19 cellular contexts compared by ENCODE assay signal in the genomic region with DNA sequence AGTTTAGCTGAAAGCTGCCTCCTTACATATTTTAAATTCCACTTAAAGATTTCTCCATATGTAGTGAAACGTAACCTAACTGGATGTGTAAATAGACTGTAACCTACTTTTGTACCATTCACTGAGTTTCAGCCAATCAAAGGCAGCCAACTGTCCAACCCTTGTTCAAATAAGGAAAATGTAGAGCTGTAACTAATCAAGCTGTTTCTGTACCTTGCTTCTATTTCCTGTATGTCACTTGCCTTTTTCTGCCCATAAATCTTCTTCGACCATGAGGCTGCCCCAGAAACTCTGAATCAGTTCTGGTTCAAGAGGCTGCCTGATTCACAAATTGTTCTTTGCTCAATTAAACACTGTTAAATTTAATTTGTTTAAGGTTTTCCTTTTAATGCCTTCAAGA. TPM values are rescaled to one million over a fixed set of nuclear protein-coding genes. Genes with fewer than 3 reads are reported as not detected.
DNase-seq lines count a peak whose midpoint lies in the region; ATAC-seq and TF ChIP-seq lines count a peak whose summit lies in the region.
"Had no signal": no experiment of that assay in that cellular context is flagged by ENCODE, and none has a peak within 500 bp of the region (broad histone marks: within the 10 kb centered on the region; RNA-seq: fewer than 3 reads in every experiment).

No MANE protein-coding gene starts in this region.

- intact Hi-C loops in Caco-2 (cut with micrococcal nuclease; ENCODE audit: unreplicated experiment) (no loop called here), body of pancreas (cut with DNase I) (no loop called here)

- no peak overlapping the region for H3K4me3 ChIP-seq in Caco-2 (ENCODE audit: low read depth, low read length)
- H3K4me3 ChIP-seq in body of pancreas, result no peak overlapping the region
- H3K4me3 ChIP-seq in mucosa of rectum (ENCODE audit: low read length in 2 of 2), result peak overlapping the region in 1 of 2 donors; percentile 14
- H3K4me3 ChIP-seq in mesenchymal stem cell (ENCODE audit: insufficient read depth in 1 of 2, low read depth in 1 of 2, low read length in 2 of 2), result no peak overlapping the region
- H3K4me3 ChIP-seq: Peyer's patch, psoas muscle, thyroid gland had no signal

- TF ChIP-seq CTCF in Caco-2 (IDR thresholded peaks at IDR 0.05; ENCODE audit: insufficient read depth in 1 of 2, low read depth in 1 of 2, low read length in 1 of 2, severe bottlenecking in 1 of 2, unreplicated experiment in 1 of 2), result no peak
- TF ChIP-seq CTCF in body of pancreas (IDR thresholded peaks at IDR 0.05), result no peak

- TF ChIP-seq POLR2A in body of pancreas (IDR thresholded peaks at IDR 0.05), result no peak

- H3K4ac ChIP-seq in mesenchymal stem cell (ENCODE audit: low read depth in 1 of 2, low read length in 2 of 2), result no peak overlapping the region

- peak; percentile 76 for ATAC-seq in body of pancreas
- ATAC-seq: activated CD4-positive, alpha-beta T cell treated with anti-CD3 and anti-CD28 coated beads for 36 hours; psoas muscle had no signal

- no peak overlapping the region for H3K4me2 ChIP-seq in mesenchymal stem cell (ENCODE audit: low read length, poor library complexity, severe bottlenecking)

- no peak overlapping the region for H3K23ac ChIP-seq in mesenchymal stem cell (ENCODE audit: low read length in 2 of 2)

- POLR2A ChIA-PET in Caco-2 (lab: Charles Lee), result interaction anchor here (0.6 kb wide), 2 partner anchors 170 to 1076 kb away, joined by 3 to 4 read pairs; no protein-coding TSS in a partner anchor

- H3K27ac Mint-ChIP-seq in Caco-2 (ENCODE audit: unreplicated experiment), result no peak overlapping the region
- H3K27ac Mint-ChIP-seq in T-helper 2 cell treated with Interferon-gamma antibody and Interleukin-4, amounts not matched to agents 5 μg/mL and 100 μg/mL, for 36 hours, result no peak overlapping the region
- H3K27ac Mint-ChIP-seq: activated CD4-positive, alpha-beta T cell treated with anti-CD3 and anti-CD28 coated beads for 36 hours; T-helper 1 cell treated with Interleukin-12 subunit alpha and Interleukin-12 subunit beta and Interleukin-4 antibody, amounts not matched to agents 30 μg/mL and 1 μg/mL, for 36 hours had no signal

- no peaks in the 10 kb centered on the region for H3K9me3 ChIP-seq in Caco-2
- H3K9me3 ChIP-seq in body of pancreas, result no peaks in the 10 kb centered on the region
- H3K9me3 ChIP-seq in mucosa of rectum (ENCODE audit: control insufficient read depth in 2 of 2, low read length in 2 of 2), result no peaks in the 10 kb centered on the region
- H3K9me3 ChIP-seq in mesenchymal stem cell (ENCODE audit: control insufficient read depth, low read length), result no peaks in the 10 kb centered on the region
- H3K9me3 ChIP-seq: Peyer's patch, psoas muscle, thyroid gland had no signal

- no peaks in the 10 kb centered on the region for H3K79me1 ChIP-seq in mesenchymal stem cell (replicated peaks; ENCODE audit: low read length, poor library complexity, severe bottlenecking)

- peak overlapping the region in 1 of 2 donors; percentile 13 for H3K9ac ChIP-seq in mucosa of rectum (ENCODE audit: low read depth in 1 of 2, low read length in 2 of 2)
- H3K9ac ChIP-seq in mesenchymal stem cell (ENCODE audit: low read length), result no peak overlapping the region

- H2BK5ac ChIP-seq in mesenchymal stem cell (ENCODE audit: low read depth, low read length, poor library complexity, severe bottlenecking), result no peak overlapping the region

- CTCF ChIA-PET in Caco-2 (lab: Charles Lee), result interaction anchor here (0.6 to 2.0 kb wide), 2 partner anchors 56 to 108 kb away, joined by 3 to 21 read pairs; no protein-coding TSS in a partner anchor

- 42 to 58% methylated on average over 2 of the region's 2 CpGs for whole genome bisulfite sequencing in body of pancreas, 2 donors
- WGBS in mesenchymal stem cell, result 51% methylated on average over 2 of the region's 2 CpGs

- no peak overlapping the region for H3K18ac ChIP-seq in mesenchymal stem cell (ENCODE audit: low read depth in 1 of 2, low read length in 2 of 2)

- H3K9me3 Mint-ChIP-seq in Caco-2 (ENCODE audit: unreplicated experiment), result no peaks in the 10 kb centered on the region
- no peaks in the 10 kb centered on the region for H3K9me3 Mint-ChIP-seq in T-helper 2 cell treated with Interferon-gamma antibody and Interleukin-4, amounts not matched to agents 5 μg/mL and 100 μg/mL, for 36 hours
- H3K9me3 Mint-ChIP-seq: T-helper 1 cell treated with Interleukin-12 subunit alpha and Interleukin-12 subunit beta and Interleukin-4 antibody, amounts not matched to agents 30 μg/mL and 1 μg/mL, for 36 hours had no signal

- no peak overlapping the region for H3K14ac ChIP-seq in mesenchymal stem cell (ENCODE audit: low read length in 2 of 2)

- no peak overlapping the region for H2BK15ac ChIP-seq in mesenchymal stem cell (ENCODE audit: low read depth, poor library complexity, severe bottlenecking)

- H3K27me3 ChIP-seq in Caco-2 (replicated peaks; ENCODE audit: control insufficient read depth, insufficient read depth, low read length), result no peaks in the 10 kb centered on the region
- H3K27me3 ChIP-seq in body of pancreas, result no peaks in the 10 kb centered on the region
- H3K27me3 ChIP-seq in mucosa of rectum (ENCODE audit: control insufficient read depth in 2 of 2, insufficient read depth in 2 of 2, low read length in 2 of 2), result no peaks in the 10 kb centered on the region
- peaks cover 8 to 16% of the 10 kb centered on the region in 2 experiments for H3K27me3 ChIP-seq in mesenchymal stem cell (ENCODE audit: control insufficient read depth in 1 of 2, insufficient read depth in 1 of 2, low read length in 2 of 2)
- H3K27me3 ChIP-seq: Peyer's patch, thyroid gland had no signal

- H4K8ac ChIP-seq in mesenchymal stem cell (ENCODE audit: low read length), result no peak overlapping the region

- H3K4me3 Mint-ChIP-seq in Caco-2 (ENCODE audit: unreplicated experiment), result no peak overlapping the region
- H3K4me3 Mint-ChIP-seq in T-helper 2 cell treated with Interferon-gamma antibody and Interleukin-4, amounts not matched to agents 5 μg/mL and 100 μg/mL, for 36 hours, result no peak overlapping the region
- H3K4me3 Mint-ChIP-seq: activated CD4-positive, alpha-beta T cell treated with anti-CD3 and anti-CD28 coated beads for 36 hours; T-helper 1 cell treated with Interleukin-12 subunit alpha and Interleukin-12 subunit beta and Interleukin-4 antibody, amounts not matched to agents 30 μg/mL and 1 μg/mL, for 36 hours had no signal

- no peak overlapping the region for H2BK120ac ChIP-seq in mesenchymal stem cell (ENCODE audit: low read depth, low read length)

- BruUV-seq in Caco-2 (replicated peaks; lab: Mats Ljungman, UMichigan), result no TSS peak

- peaks cover 62% of the 10 kb centered on the region for H3K4me1 ChIP-seq in Caco-2
- peaks cover 5% of the 10 kb centered on the region for H3K4me1 ChIP-seq in body of pancreas
- H3K4me1 ChIP-seq in mucosa of rectum (ENCODE audit: control insufficient read depth in 2 of 2, insufficient read depth in 2 of 2, low read length in 2 of 2), result peaks cover 6 to 12% of the 10 kb centered on the region in 2 donors
- H3K4me1 ChIP-seq in mesenchymal stem cell (ENCODE audit: control insufficient read depth, insufficient read depth, low read depth, low read length), result no peaks in the 10 kb centered on the region

- H2AK5ac ChIP-seq in mesenchymal stem cell (ENCODE audit: low read length, severe bottlenecking), result no peak overlapping the region

- H4K91ac ChIP-seq in mesenchymal stem cell (ENCODE audit: low read length), result no peak overlapping the region

- peaks cover 32% of the 10 kb centered on the region for H3K4me1 Mint-ChIP-seq in Caco-2 (ENCODE audit: low read depth, unreplicated experiment)
- peaks cover 3% of the 10 kb centered on the region for H3K4me1 Mint-ChIP-seq in T-helper 2 cell treated with Interferon-gamma antibody and Interleukin-4, amounts not matched to agents 5 μg/mL and 100 μg/mL, for 36 hours (ENCODE audit: low read depth)

- no peak overlapping the region for H2AFZ ChIP-seq in mesenchymal stem cell (ENCODE audit: low read depth, low read length)

- peak overlapping the region in 1 of 4 donors; percentile 39 for H3K27ac ChIP-seq in body of pancreas
- peak overlapping the region; percentile 53 to 80 for H3K27ac ChIP-seq in mucosa of rectum (ENCODE audit: low read depth in 2 of 2, low read length in 2 of 2)
- no peak overlapping the region for H3K27ac ChIP-seq in mesenchymal stem cell (ENCODE audit: low read length, poor library complexity, severe bottlenecking)
- H3K27ac ChIP-seq: psoas muscle had no signal

- H3K36me3 ChIP-seq in Caco-2 (ENCODE audit: control insufficient read depth, insufficient read depth, low read length) (no peaks in the 10 kb centered on the region), body of pancreas (replicated peaks in 1 of 2; ENCODE audit: insufficient read depth in 1 of 2, low read depth in 2 of 2) (no peaks in the 10 kb centered on the region), mucosa of rectum (ENCODE audit: control insufficient read depth in 2 of 2, insufficient read depth in 2 of 2, low read length in 2 of 2) (no peaks in the 10 kb centered on the region), mesenchymal stem cell (ENCODE audit: control insufficient read depth in 1 of 2, insufficient read depth in 2 of 2, low read depth in 1 of 2, low read length in 2 of 2) (no peaks in the 10 kb centered on the region)
- H3K36me3 ChIP-seq: Peyer's patch, thyroid gland had no signal

- no peaks in the 10 kb centered on the region for H3K27me3 Mint-ChIP-seq in Caco-2 (ENCODE audit: insufficient read depth, unreplicated experiment)
- peaks cover 21% of the 10 kb centered on the region for H3K27me3 Mint-ChIP-seq in T-helper 2 cell treated with Interferon-gamma antibody and Interleukin-4, amounts not matched to agents 5 μg/mL and 100 μg/mL, for 36 hours (ENCODE audit: low read depth)

- DNase-seq in Caco-2 (peak; percentile 38 to 50), MV-4-11 (lab: John Stamatoyannopoulos, UW) (peak; percentile 11), body of pancreas (peak in 3 of 4 donors; percentile 48 to 63 (median 53)), activated gamma-delta T cell treated with Interleukin-2 at 50 U/mL for 16 hours (no peak), NAMALWA (ENCODE audit: low spot score) (no peak), mesenchymal stem cell (no peak)
- DNase-seq in T-helper 2 cell treated with Interferon-gamma antibody and Interleukin-4, amounts not matched to agents 5 μg/mL and 100 μg/mL, for 36 hours (ENCODE audit: low spot score), result no peak
- DNase-seq: activated CD4-positive, alpha-beta T cell treated with anti-CD3 and anti-CD28 coated beads for 36 hours; activated T-cell treated with anti-CD3 and anti-CD28 coated beads, Interleukin-2, amount 50 U/mL, for 1 hour; AML-193; amygdala; cortex of kidney; DMS79; NCI-H510A; Peyer's patch; psoas muscle had no signal

- H2BK12ac ChIP-seq in mesenchymal stem cell (ENCODE audit: low read length in 2 of 2), result no peak overlapping the region

- H3K36me3 Mint-ChIP-seq in Caco-2 (ENCODE audit: insufficient read depth, unreplicated experiment), result peaks cover 6% of the 10 kb centered on the region
- H3K36me3 Mint-ChIP-seq in T-helper 2 cell treated with Interferon-gamma antibody and Interleukin-4, amounts not matched to agents 5 μg/mL and 100 μg/mL, for 36 hours (ENCODE audit: low read depth), result no peaks in the 10 kb centered on the region

RNA-seq across cellular contexts. Expression of a gene that starts 6.3 kb away (rescaled TPM):
- 26.9 and 28.9 TPM in 2 replicates for total RNA-seq in Caco-2 (2022)
- total RNA-seq in body of pancreas, result 10 to 100 TPM; 17.8 to 18.2 TPM
- 3.8 TPM for polyA plus RNA-seq in mesenchymal stem cell (2013, experiment 1 of 2)
- 3.5 TPM for polyA plus RNA-seq in mesenchymal stem cell (2013, experiment 2 of 2)

RNA-seq across cellular contexts. Expression of a gene that starts 58.1 kb away (rescaled TPM):
- total RNA-seq in Caco-2 (2022) (not detected in 2 replicates), body of pancreas (not detected)
- polyA plus RNA-seq in mesenchymal stem cell (2013, experiment 1 of 2), result not detected
- polyA plus RNA-seq in mesenchymal stem cell (2013, experiment 2 of 2), result not detected
- total RNA-seq: Peyer's patch, thyroid gland had no signal

Comparison
In these comparisons a context has a peak if more than half of its experiments do, and no peak if none do; other contexts are left out.
1. DNase-seq: peak in Caco-2 (2 of 2), MV-4-11 (single experiment) and body of pancreas (3 of 4); none in activated gamma-delta T cell treated with Interleukin-2 at 50 U/mL for 16 hours (single experiment), NAMALWA (single experiment), mesenchymal stem cell (single experiment) and T-helper 2 cell treated with Interferon-gamma antibody and Interleukin-4, amounts not matched to agents 5 μg/mL and 100 μg/mL, for 36 hours (single experiment).